ENCODE assay signal across 8 cellular contexts in genomic region chr2:88626171-88627054, GRCh38. TPM values are rescaled to one million over a fixed set of nuclear protein-coding genes. Genes with fewer than 3 reads are reported as not detected.
DNase-seq lines count a peak whose midpoint lies in the region; ATAC-seq and TF ChIP-seq lines count a peak whose summit lies in the region.

No MANE protein-coding gene starts in this region.

- peaks cover 35% of the 10 kb centered on the region for H3K4me1 ChIP-seq in DND-41 (ENCODE audit: insufficient read depth, low read length)
- H3K4me1 ChIP-seq in HEK293 (ENCODE audit: control insufficient read depth, insufficient read depth, low read length), result peaks cover 12% of the 10 kb centered on the region
- no peaks in the 10 kb centered on the region for H3K4me1 ChIP-seq in NT2/D1 (ENCODE audit: insufficient read depth, insufficient read length)
- H3K4me1 ChIP-seq in parathyroid adenoma, result peaks cover 6% of the 10 kb centered on the region
- peaks cover 34% of the 10 kb centered on the region for H3K4me1 ChIP-seq in upper lobe of right lung

- peaks cover 27% of the 10 kb centered on the region for H4K20me1 ChIP-seq in DND-41 (ENCODE audit: insufficient read depth, low read length)

- H3K9ac ChIP-seq in DND-41 (ENCODE audit: low read depth, low read length) (peak overlapping the region; percentile 81), NT2/D1 (ENCODE audit: insufficient read length, low read depth) (peak overlapping the region; percentile 90), parathyroid adenoma (peak overlapping the region; percentile 20)

- H3K79me2 ChIP-seq in DND-41 (ENCODE audit: insufficient read depth, low read length), result peaks cover 55% of the 10 kb centered on the region
- peaks cover 29% of the 10 kb centered on the region for H3K79me2 ChIP-seq in parathyroid adenoma

- intact Hi-C loops in head of caudate nucleus (cut with DNase I) (loop anchor here (5.0 kb wide), 1 partner anchor 66 kb away; the partner anchor contains the start of gene RPIA), upper lobe of right lung (cut with DNase I) (no loop called here)

- no peaks in the 10 kb centered on the region for H3K9me3 ChIP-seq in DND-41 (ENCODE audit: insufficient read depth, low read length, severe bottlenecking)
- H3K9me3 ChIP-seq in HEK293 (ENCODE audit: control insufficient read depth, insufficient read depth, low read depth, low read length), result no peaks in the 10 kb centered on the region
- no peaks in the 10 kb centered on the region for H3K9me3 ChIP-seq in NT2/D1 (ENCODE audit: insufficient read depth, low read length)
- H3K9me3 ChIP-seq in parathyroid adenoma (ENCODE audit: control insufficient read depth, low read length), result no peaks in the 10 kb centered on the region
- H3K9me3 ChIP-seq in upper lobe of right lung, result no peaks in the 10 kb centered on the region

- peak overlapping the region; percentile 87 for H2AFZ ChIP-seq in DND-41 (ENCODE audit: low read depth, low read length)
- peak overlapping the region; percentile 93 for H2AFZ ChIP-seq in parathyroid adenoma

- TF ChIP-seq CTCF in DND-41 (IDR thresholded peaks at IDR 0.05; ENCODE audit: borderline replicate concordance, extremely low read depth, low read length, poor library complexity, severe bottlenecking) (no peak), HEK293 (tag by site-specific recombination; IDR thresholded peaks at IDR 0.05) (0 out of 2 replicates have a peak, but pooled peaks have one; percentile 5), parathyroid adenoma (IDR thresholded peaks at IDR 0.05) (no peak), upper lobe of right lung (IDR thresholded peaks at IDR 0.05) (no peak)

- H3K36me3 ChIP-seq in DND-41 (ENCODE audit: insufficient read depth, low read length), result peaks cover 9% of the 10 kb centered on the region; the same call in 1 of the 2 replicates
- no peaks in the 10 kb centered on the region for H3K36me3 ChIP-seq in HEK293 (ENCODE audit: control insufficient read depth in 2 of 2, insufficient read depth in 1 of 2, low read length in 2 of 2)
- H3K36me3 ChIP-seq in NT2/D1 (ENCODE audit: insufficient read depth, insufficient read length, low read length), result no peaks in the 10 kb centered on the region
- H3K36me3 ChIP-seq in parathyroid adenoma (ENCODE audit: control insufficient read depth, insufficient read depth, low read length), result no peaks in the 10 kb centered on the region
- no peaks in the 10 kb centered on the region for H3K36me3 ChIP-seq in upper lobe of right lung

- peak; percentile 25 for ATAC-seq in DND-41 (ENCODE audit: insufficient read depth, low read depth)
- ATAC-seq in upper lobe of right lung, result no peak
- ATAC-seq in GM18517 (IDR thresholded peaks at IDR 0.05; ENCODE audit: unreplicated experiment), result no peak

- DNase-seq in DND-41, result peak; percentile 70
- peak; percentile 9 for DNase-seq in NT2/D1 (ENCODE audit: low read depth, low spot score)
- peak in 3 of 4 experiments; percentile 32 to 59 (median 42) for DNase-seq in activated naive CD4-positive, alpha-beta T cell (lab: John Stamatoyannopoulos, UW)
- DNase-seq in head of caudate nucleus, result peak in 35 of 42 donors; percentile 10 to 60 (median 31)
- peak; percentile 78 for DNase-seq in upper lobe of right lung

- H3K27me3 ChIP-seq in DND-41 (ENCODE audit: insufficient read depth, low read length, poor library complexity), result no peaks in the 10 kb centered on the region
- H3K27me3 ChIP-seq in NT2/D1 (ENCODE audit: insufficient read depth, insufficient read length), result no peaks in the 10 kb centered on the region
- H3K27me3 ChIP-seq in parathyroid adenoma (ENCODE audit: control insufficient read depth, insufficient read depth, low read length), result no peaks in the 10 kb centered on the region
- H3K27me3 ChIP-seq in upper lobe of right lung, result no peaks in the 10 kb centered on the region

- POLR2A ChIA-PET in HEK293 (lab: Yijun Ruan, JAX), result interaction anchor here (0.7 to 1.9 kb wide), 4 partner anchors 20 to 33 kb away, joined by 3 to 19 read pairs (median 6); no protein-coding TSS in a partner anchor

- peak overlapping the region; percentile 54 to 82 for H3K4me3 ChIP-seq in DND-41 (ENCODE audit: low read depth in 1 of 2, low read length in 2 of 2)
- H3K4me3 ChIP-seq in HEK293 (ENCODE audit: low read depth, low read length), result peak overlapping the region; percentile 97
- H3K4me3 ChIP-seq in NT2/D1 (ENCODE audit: insufficient read length, low read depth), result peak overlapping the region; percentile 75
- peak overlapping the region; percentile 74 for H3K4me3 ChIP-seq in parathyroid adenoma (ENCODE audit: low read depth, low read length)
- H3K4me3 ChIP-seq in upper lobe of right lung, result peak overlapping the region; percentile 95

- H3K4me2 ChIP-seq in DND-41 (ENCODE audit: insufficient read depth, low read length) (peak overlapping the region; percentile 87), parathyroid adenoma (ENCODE audit: low read length) (peak overlapping the region; percentile 86)

- peak overlapping the region; percentile 91 for H3K27ac ChIP-seq in DND-41 (ENCODE audit: low read length)
- peak overlapping the region; percentile 77 for H3K27ac ChIP-seq in HEK293 (ENCODE audit: extremely low read depth, low read depth, low read length)
- H3K27ac ChIP-seq in parathyroid adenoma, result peak overlapping the region; percentile 90
- peak overlapping the region; percentile 96 for H3K27ac ChIP-seq in upper lobe of right lung

- CTCF ChIA-PET in HEK293 (lab: Yijun Ruan, JAX), result interaction anchor here (0.8 to 1.5 kb wide), 3 partner anchors 33 to 42 kb away, joined by 4 to 5 read pairs (median 4); no protein-coding TSS in a partner anchor

TF ChIP-seq in HEK293, 187 proteins besides CTCF, POLR2A, EP300 and RAD21 (continues in another document):
- peak; percentile 34; the same call in 1 of the 2 replicates for TF ChIP-seq GLIS1 (tag by site-specific recombination; IDR thresholded peaks at IDR 0.05)
- no peak for TF ChIP-seq ZNF133 (tag by site-specific recombination; IDR thresholded peaks at IDR 0.05)
- peak; percentile 81 for TF ChIP-seq PRDM1 (tag by site-specific recombination; IDR thresholded peaks at IDR 0.05)
- no peak for TF ChIP-seq ZNF214 (tag by site-specific recombination; IDR thresholded peaks at IDR 0.05; ENCODE audit: borderline replicate concordance)
- TF ChIP-seq ZSCAN30 (tag by site-specific recombination; IDR thresholded peaks at IDR 0.05), result no peak
- no peak for TF ChIP-seq ZNF830 (tag by site-specific recombination; IDR thresholded peaks at IDR 0.05; ENCODE audit: low read depth)
- peak; percentile 17; the same call in 1 of the 2 replicates for TF ChIP-seq ZBTB20 (tag by site-specific recombination; IDR thresholded peaks at IDR 0.05)
- no peak for TF ChIP-seq ZNF398 (tag by site-specific recombination; IDR thresholded peaks at IDR 0.05)
- no peak for TF ChIP-seq ZFP3 (tag by site-specific recombination; IDR thresholded peaks at IDR 0.05; ENCODE audit: low read depth)
- peak; percentile 79 for TF ChIP-seq PRDM10 (tag by site-specific recombination; IDR thresholded peaks at IDR 0.05)
- peak; percentile 76 for TF ChIP-seq ZBTB26 (tag by site-specific recombination; optimal IDR thresholded peaks at IDR 0.05)
- TF ChIP-seq ZNF341 (tag by site-specific recombination; IDR thresholded peaks at IDR 0.05; ENCODE audit: low read depth), result peak; percentile 39

RNA-seq across cellular contexts. Expression of gene EIF2AK3, which starts 0.9 kb away (rescaled TPM):
- total RNA-seq in upper lobe of right lung, result 23.4 TPM

Comparison
In these comparisons a context has a peak if more than half of its experiments do, and no peak if none do; other contexts are left out.
1. DNase-seq: peak in every context shown above with its lines; median percentile 78 in upper lobe of right lung; 70 in DND-41; 42 in activated naive CD4-positive, alpha-beta T cell; 31 in head of caudate nucleus; 9 in NT2/D1.
2. H3K9ac ChIP-seq: peak in every context shown above with its lines; median percentile 90 in NT2/D1; 81 in DND-41; 20 in parathyroid adenoma.